Comparison of ENCODE assay signal across 8 cellular contexts in the genomic region with DNA sequence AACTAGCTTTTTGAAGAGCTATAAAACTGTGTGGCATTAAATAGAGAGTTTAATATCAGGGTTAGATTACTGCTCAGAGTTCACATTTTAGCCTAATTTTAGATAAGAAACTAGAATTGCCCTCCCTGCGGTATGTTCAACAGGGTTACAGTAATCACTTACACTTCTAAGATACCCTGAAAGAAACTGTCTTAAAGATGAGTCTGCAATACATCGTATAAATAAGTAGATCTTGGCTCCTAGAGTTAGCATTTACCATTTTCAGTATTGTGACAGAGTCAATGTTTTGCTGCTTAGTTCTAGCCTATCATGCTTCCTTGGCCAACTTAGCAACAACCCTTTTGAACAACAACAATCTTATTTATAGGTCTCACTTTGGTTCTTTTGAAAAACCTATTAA.
"Had no signal": no experiment of that assay in that cellular context is flagged by ENCODE, and none has a peak within 500 bp of the region (broad histone marks: within the 10 kb centered on the region; RNA-seq: fewer than 3 reads in every experiment).

No MANE protein-coding gene starts in this region.

- H3K36me3 Mint-ChIP-seq: IgD-negative memory B cell had no signal

- H3K4me1 Mint-ChIP-seq: IgD-negative memory B cell had no signal

- DNase-seq: GM23248, GOT3, H7, KBM-7 had no signal

- FAIRE-seq: HepG2 had no signal

- H3K9me3 ChIP-seq: HAP-1 had no signal

- H3K27ac Mint-ChIP-seq: IgD-negative memory B cell had no signal

- H3K9ac ChIP-seq: GM23248 had no signal

- H3K4me1 ChIP-seq: HAP-1 had no signal

- H3K36me3 ChIP-seq: HAP-1 had no signal

- H3K4me3 ChIP-seq: GM23248, HAP-1 had no signal

- ATAC-seq: HepG2 had no signal

- H3K27ac ChIP-seq: GM23248, HL-60 had no signal

- H3K4me3 Mint-ChIP-seq: IgD-negative memory B cell had no signal

- H3K9me3 Mint-ChIP-seq: IgD-negative memory B cell had no signal

- H3K27me3 Mint-ChIP-seq: IgD-negative memory B cell had no signal

- H2AFZ ChIP-seq: GM23248 had no signal
